22 cellular contexts compared by ENCODE assay signal in the genomic region with DNA sequence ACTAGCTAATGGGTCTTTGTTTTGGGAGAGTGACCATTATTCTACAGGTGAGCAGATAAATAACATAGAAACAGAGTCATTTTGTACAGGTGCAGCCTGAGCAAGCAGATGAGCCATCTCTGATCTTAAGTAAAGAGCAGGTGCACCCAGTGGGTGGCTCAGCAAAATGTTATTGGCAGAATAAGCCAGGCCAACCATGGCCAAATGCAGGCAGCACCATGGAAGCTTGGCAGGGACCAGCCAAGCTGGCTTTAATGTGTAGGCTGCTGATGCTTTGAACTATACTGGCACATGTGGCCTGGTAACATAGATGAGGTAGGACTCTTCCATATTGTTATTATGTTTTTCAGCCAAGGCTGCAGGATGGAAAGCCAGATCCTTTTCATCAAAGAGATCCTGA.
DNase-seq lines count a peak whose midpoint lies in the region; FAIRE-seq and TF ChIP-seq lines count a peak whose summit lies in the region.
"Had no signal": no experiment of that assay in that cellular context is flagged by ENCODE, and none has a peak within 500 bp of the region (broad histone marks: within the 10 kb centered on the region; RNA-seq: fewer than 3 reads in every experiment).

No MANE protein-coding gene starts in this region.

- no peaks in the 10 kb centered on the region for H3K9me3 ChIP-seq in mammary epithelial cell (replicated peaks; ENCODE audit: insufficient read depth, low read length)
- H3K9me3 ChIP-seq: Peyer's patch, SJCRH30 had no signal

- intact Hi-C loops in mammary epithelial cell (cut with micrococcal nuclease): no loop called here

- no peak overlapping the region for H3K4me3 ChIP-seq in mammary epithelial cell (replicated peaks in 1 of 3; ENCODE audit: insufficient read depth in 1 of 3, low read depth in 2 of 3, low read length in 3 of 3)
- H3K4me3 ChIP-seq: Peyer's patch, SJCRH30 had no signal

- H3K79me2 ChIP-seq in mammary epithelial cell (ENCODE audit: insufficient read depth, low read length): no peaks in the 10 kb centered on the region

- no peak overlapping the region for H3K4me2 ChIP-seq in mammary epithelial cell (ENCODE audit: insufficient read depth, low read depth, low read length)
- H3K4me2 ChIP-seq: KMS-11 had no signal

- no peak overlapping the region for H3K27ac ChIP-seq in mammary epithelial cell (ENCODE audit: insufficient read depth, low read depth, low read length)
- H3K27ac ChIP-seq: C4-2B, KMS-11, Peyer's patch, SJCRH30 had no signal

- DNase-seq in COR-L47 (lab: John Stamatoyannopoulos, UW) (peak; percentile 85), NCI-H146 (lab: John Stamatoyannopoulos, UW) (peak; percentile 99), NCI-H446 treated with DMSO at 0.1 percent for 48 hours (lab: John Stamatoyannopoulos, UW) (peak; percentile 43), cerebellar cortex (ENCODE audit: low spot score) (peak; percentile 89), AML-193 (lab: John Stamatoyannopoulos, UW) (no peak), urothelium cell line (ENCODE audit: low spot score) (no peak), DMS 273 (lab: John Stamatoyannopoulos, UW; ENCODE audit: unreplicated experiment) (no peak), mammary epithelial cell (no peak)
- DNase-seq: 8988T; CD8-positive, alpha-beta memory T cell; GDM1; IMR-90; NCI-H1105; NCI-H187 treated with DMSO at 0.1 percent for 48 hours; NCI-H226; NCI-H526; Peyer's patch; SJCRH30; T-cell had no signal

- no peaks in the 10 kb centered on the region for H4K20me1 ChIP-seq in mammary epithelial cell (ENCODE audit: insufficient read depth, low read length)

- H3K9ac ChIP-seq in mammary epithelial cell (ENCODE audit: insufficient read depth, low read length): no peak overlapping the region
- H3K9ac ChIP-seq: KMS-11 had no signal

- CTCF ChIA-PET in mammary epithelial cell (lab: Charles Lee; ENCODE audit: low non-redundant PET): no interaction called here

- no peaks in the 10 kb centered on the region for H3K4me1 ChIP-seq in mammary epithelial cell (ENCODE audit: insufficient read depth, low read length)
- H3K4me1 ChIP-seq: Peyer's patch, SJCRH30 had no signal

- dilution Hi-C loops in mammary epithelial cell (cut with HindIII; ENCODE audit: low sequenced_read_pairs): no loop called here

- no peak overlapping the region for H2AFZ ChIP-seq in mammary epithelial cell (ENCODE audit: low read depth, low read length)

- BruUV-seq in mammary epithelial cell (replicated peaks; lab: Mats Ljungman, UMichigan): no TSS peak

- in situ Hi-C loops in mammary epithelial cell (cut with MboI; ENCODE audit: low sequenced_read_pairs in 2 of 2): no loop called here

- H3K36me3 ChIP-seq in mammary epithelial cell (ENCODE audit: insufficient read depth, low read length): no peaks in the 10 kb centered on the region
- H3K36me3 ChIP-seq: Peyer's patch, SJCRH30 had no signal

- FAIRE-seq in urothelium cell line (lab: Jason Lieb, UNC): no peak
- FAIRE-seq: H54 had no signal

- TF ChIP-seq CTCF in mammary epithelial cell (conservative IDR thresholded peaks at IDR 0.05 in 1 of 2, IDR thresholded peaks at IDR 0.05 in 1 of 2; ENCODE audit: extremely low read depth in 1 of 2, insufficient read depth in 1 of 2, low read depth in 1 of 2, low read length in 2 of 2): no peak

- H3K27me3 ChIP-seq in mammary epithelial cell (ENCODE audit: insufficient read depth, low read length): no peaks in the 10 kb centered on the region
- H3K27me3 ChIP-seq: Peyer's patch, SJCRH30 had no signal

Comparison
In these comparisons a context has a peak if more than half of its experiments do, and no peak if none do; other contexts are left out.
1. DNase-seq: peak in COR-L47 (single experiment), NCI-H146 (single experiment), NCI-H446 treated with DMSO at 0.1 percent for 48 hours (single experiment) and cerebellar cortex (single experiment); none in AML-193 (0 of 2), urothelium cell line (single experiment), DMS 273 (single experiment) and mammary epithelial cell (single experiment).